In the genomic region with DNA sequence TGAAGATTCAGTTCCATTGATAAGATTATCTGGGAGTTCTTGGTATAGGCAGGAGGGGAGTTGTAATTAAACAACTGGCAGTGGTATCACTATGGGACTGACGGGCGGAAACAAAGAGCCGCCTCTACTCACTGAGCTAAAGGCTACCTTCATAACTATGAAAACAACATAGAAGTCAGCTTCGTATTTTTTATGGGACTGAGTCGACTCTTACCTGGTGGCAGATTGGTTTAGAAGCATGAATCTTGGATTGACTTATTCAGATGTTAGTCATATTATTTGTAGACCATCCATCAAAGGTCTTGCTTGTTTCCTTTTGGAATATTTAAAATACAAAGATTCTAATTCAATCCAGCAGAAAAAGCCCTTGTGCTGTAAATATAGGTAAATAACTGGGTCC, we compare ENCODE assay signal across 22 cellular contexts. TPM values are rescaled to one million over a fixed set of nuclear protein-coding genes. Genes with fewer than 3 reads are reported as not detected.
A peak's percentile ranks its signal among the peaks of the same experiment; 100 is the strongest.
DNase-seq lines count a peak whose midpoint lies in the region; ATAC-seq, FAIRE-seq and TF ChIP-seq lines count a peak whose summit lies in the region.
"Had no signal": no experiment of that assay in that cellular context is flagged by ENCODE, and none has a peak within 500 bp of the region (broad histone marks: within the 10 kb centered on the region; RNA-seq: fewer than 3 reads in every experiment).

No MANE protein-coding gene starts in this region.

- H3K4me3 Mint-ChIP-seq in central memory CD8-positive, alpha-beta T cell, result no peak overlapping the region
- H3K4me3 Mint-ChIP-seq: CD4-positive, alpha-beta memory T cell had no signal

- no peaks in the 10 kb centered on the region for H3K4me1 Mint-ChIP-seq in central memory CD8-positive, alpha-beta T cell
- H3K4me1 Mint-ChIP-seq: CD4-positive, alpha-beta memory T cell had no signal

- H3K9me3 ChIP-seq in HepG2 (ENCODE audit: low read length), result no peaks in the 10 kb centered on the region
- H3K9me3 ChIP-seq in right lobe of liver, result no peaks in the 10 kb centered on the region
- no peaks in the 10 kb centered on the region for H3K9me3 ChIP-seq in PC-3 (ENCODE audit: low read length)
- H3K9me3 ChIP-seq: BE2C had no signal

- POLR2A ChIA-PET in HepG2 (lab: Yijun Ruan, JAX) (no interaction called here), PC-3 (lab: Charles Lee; ENCODE audit: unreplicated experiment) (interaction anchor here (0.5 to 0.6 kb wide), 2 partner anchors 12 to 37 kb away, joined by 4 to 12 read pairs; no protein-coding TSS in a partner anchor)

- H3K9ac ChIP-seq in HepG2 (ENCODE audit: insufficient read depth, low read depth, low read length), result no peak overlapping the region
- H3K9ac ChIP-seq in PC-3 (ENCODE audit: low read length), result no peak overlapping the region
- H3K9ac ChIP-seq: GM23248 had no signal

- H3K4me3 ChIP-seq in HepG2 (replicated peaks in 1 of 3; ENCODE audit: insufficient read depth in 1 of 3, low read depth in 2 of 3, low read length in 3 of 3) (no peak overlapping the region), right lobe of liver (no peak overlapping the region), PC-3 (ENCODE audit: low read length) (no peak overlapping the region)
- H3K4me3 ChIP-seq: GM23248 had no signal

- no peak for DNase-seq in HepG2 (ENCODE audit: low spot score)
- DNase-seq in right lobe of liver, result no peak
- peak; percentile 54 for DNase-seq in PC-3
- DNase-seq in central memory CD8-positive, alpha-beta T cell (ENCODE audit: low spot score in 2 of 2), result no peak
- DNase-seq in NCI-H446 (lab: John Stamatoyannopoulos, UW), result no peak
- DNase-seq in left lobe of liver (ENCODE audit: low spot score), result no peak
- DNase-seq in mesenteric fat pad (ENCODE audit: low spot score), result no peak
- DNase-seq in T-helper 2 cell, result no peak
- DNase-seq: 8988T; BE2C; C1 segment of cervical spinal cord; CD4-positive, alpha-beta memory T cell; DMS153; DMS79; GDM1; GM23248; HCEC 1CT; IMR-90 had no signal

- ATAC-seq in HepG2 (no peak), right lobe of liver (no peak), PC-3 (peak; percentile 70), left lobe of liver (no peak)
- no peak for ATAC-seq in central memory CD8-positive, alpha-beta T cell (replicated peaks; ENCODE audit: extremely low read depth, poor library complexity, severe bottlenecking)

- no peaks in the 10 kb centered on the region for H3K27me3 ChIP-seq in HepG2 (ENCODE audit: control insufficient read depth in 1 of 2, insufficient read depth in 2 of 2, low read length in 2 of 2)
- H3K27me3 ChIP-seq in right lobe of liver, result no peaks in the 10 kb centered on the region
- no peaks in the 10 kb centered on the region for H3K27me3 ChIP-seq in PC-3 (ENCODE audit: low read length)
- H3K27me3 ChIP-seq: BE2C had no signal

- TF ChIP-seq EP300 in HepG2 (IDR thresholded peaks at IDR 0.05; ENCODE audit: low read depth in 2 of 2, low read length in 2 of 2) (no peak), HepG2 (CRISPR knock-in tag; IDR thresholded peaks at IDR 0.05; ENCODE audit: borderline replicate concordance) (no peak)

- TF ChIP-seq RAD21 in HepG2 (CRISPR knock-in tag; IDR thresholded peaks at IDR 0.05), result no peak

- H3K4me1 ChIP-seq in HepG2 (ENCODE audit: insufficient read depth, low read length) (peaks cover 21% of the 10 kb centered on the region), right lobe of liver (peaks cover 0 to 24% (median 9%) of the 10 kb centered on the region in 4 donors), PC-3 (ENCODE audit: insufficient read depth, low read length) (peaks cover 9% of the 10 kb centered on the region; the same call in 1 of the 2 replicates)
- H3K4me1 ChIP-seq: BE2C had no signal

- FAIRE-seq in HepG2 (lab: Jason Lieb, UNC), result no peak
- FAIRE-seq: GM12892, GM18507, H54 had no signal

- H3K36me3 Mint-ChIP-seq in central memory CD8-positive, alpha-beta T cell (ENCODE audit: insufficient read depth), result peaks cover 15% of the 10 kb centered on the region

- BruUV-seq in HepG2 (replicated peaks; lab: Mats Ljungman, UMichigan), result TSS peak; percentile 31
- BruUV-seq in PC-3 (replicated peaks; lab: Mats Ljungman, UMichigan), result no TSS peak

- no peaks in the 10 kb centered on the region for H4K20me1 ChIP-seq in HepG2 (ENCODE audit: insufficient read depth, low read length)
- no peaks in the 10 kb centered on the region for H4K20me1 ChIP-seq in PC-3 (ENCODE audit: low read length)

- WGBS in HepG2 (ENCODE audit: low lambda C conversion rate), result 96% methylated on average over 5 of the region's 5 CpGs
- WGBS in right lobe of liver (ENCODE audit: insufficient coverage, low coverage, low lambda C conversion rate, missing lambda C conversion rate), result 98% methylated on average over 5 of the region's 5 CpGs

- TF ChIP-seq POLR2A in HepG2 (IDR thresholded peaks at IDR 0.05; ENCODE audit: insufficient read depth in 1 of 2, low read depth in 2 of 2, low read length in 2 of 2) (no peak), right lobe of liver (IDR thresholded peaks at IDR 0.05) (no peak)

- in situ Hi-C loops in HepG2 (cut with HindIII; ENCODE audit: extremely low pct_ligation_motif_present, low pct_unique_long_range_greater_than_20kb), result no loop called here

- intact Hi-C loops in HepG2 (cut with micrococcal nuclease; ENCODE audit: unreplicated experiment) (no loop called here), right lobe of liver (cut with DNase I) (no loop called here), PC-3 (cut with micrococcal nuclease) (no loop called here)

- H3K27ac ChIP-seq in HepG2 (ENCODE audit: extremely low read length, insufficient read depth, low read length), result no peak overlapping the region
- no peak overlapping the region for H3K27ac ChIP-seq in right lobe of liver
- H3K27ac ChIP-seq in PC-3 (ENCODE audit: low read length), result no peak overlapping the region
- H3K27ac ChIP-seq: GM23248, HL-60 had no signal

- H3K36me3 ChIP-seq in HepG2 (replicated peaks in 1 of 2; ENCODE audit: control insufficient read depth in 1 of 2, insufficient read depth in 2 of 2, low read length in 2 of 2), result peaks cover 0 to 11% of the 10 kb centered on the region in 2 experiments; a peak in 2 of 5 replicates
- H3K36me3 ChIP-seq in right lobe of liver, result no peaks in the 10 kb centered on the region
- peaks cover 28% of the 10 kb centered on the region for H3K36me3 ChIP-seq in PC-3 (ENCODE audit: low read depth, low read length)

- H3K9me3 Mint-ChIP-seq in central memory CD8-positive, alpha-beta T cell, result no peaks in the 10 kb centered on the region
- H3K9me3 Mint-ChIP-seq: CD4-positive, alpha-beta memory T cell had no signal

- TF ChIP-seq CTCF in HepG2 (CRISPR knock-in tag; IDR thresholded peaks at IDR 0.05), result no peak
- TF ChIP-seq CTCF in right lobe of liver (IDR thresholded peaks at IDR 0.05), result no peak
- no peak for TF ChIP-seq CTCF in PC-3 (conservative IDR thresholded peaks at IDR 0.05; ENCODE audit: low read depth, low read length)

- H3F3A ChIP-seq in PC-3 (ENCODE audit: low read length, unreplicated experiment), result peaks cover 3% of the 10 kb centered on the region

- no peaks in the 10 kb centered on the region for H3K79me2 ChIP-seq in HepG2 (ENCODE audit: insufficient read depth, low read length)
- H3K79me2 ChIP-seq in PC-3 (ENCODE audit: low read length), result no peaks in the 10 kb centered on the region

- H3K9me2 ChIP-seq in PC-3 (replicated peaks; ENCODE audit: low read length), result no peaks in the 10 kb centered on the region

- CTCF ChIA-PET in HepG2 (lab: Yijun Ruan, JAX; ENCODE audit: low intra/inter-chr PET ratio, low total read pairs) (no interaction called here), PC-3 (lab: Charles Lee) (interaction anchor here (0.6 kb wide), 1 partner anchor 80 kb away, joined by 3 read pairs; no protein-coding TSS in a partner anchor)

- no peaks in the 10 kb centered on the region for H3K27me3 Mint-ChIP-seq in central memory CD8-positive, alpha-beta T cell
- H3K27me3 Mint-ChIP-seq: CD4-positive, alpha-beta memory T cell had no signal

- peak overlapping the region; percentile 52 for H3K27ac Mint-ChIP-seq in central memory CD8-positive, alpha-beta T cell (ENCODE audit: low read depth)

- H3K4me2 ChIP-seq in HepG2 (ENCODE audit: low read depth, low read length) (no peak overlapping the region), PC-3 (ENCODE audit: low read length) (no peak overlapping the region)

- H2AFZ ChIP-seq in HepG2 (ENCODE audit: low read length) (no peak overlapping the region), PC-3 (ENCODE audit: low read length) (no peak overlapping the region)
- H2AFZ ChIP-seq: GM23248 had no signal

RNA-seq across cellular contexts. Expression of a gene that starts 6.3 kb away (rescaled TPM):
- total RNA-seq in HepG2 (2016; rRNA removed; fragmentation: Illumina TruSeq; extraction: Trizol) (0.07 and 0.53 TPM in 2 replicates), right lobe of liver (1 to 10 TPM in 1 of 6 experiments, not detected in 5; 1.6 TPM), PC-3 (2014; rRNA removed) (1.1 and 1.2 TPM in 2 replicates), left lobe of liver (not detected), mesenteric fat pad (not detected)
- not detected in 2 replicates for total RNA-seq in HepG2 (2016; cell fraction: cytosol; rRNA removed; fragmentation: Illumina TruSeq; extraction: Trizol; ENCODE audit: low read depth)
- 0.30 TPM in 2 replicates for total RNA-seq in HepG2 (2016; cell fraction: insoluble cytoplasmic fraction; rRNA removed; fragmentation: Illumina TruSeq; extraction: Trizol)
- total RNA-seq in HepG2 (2016; cell fraction: membrane; rRNA removed; fragmentation: Illumina TruSeq; extraction: Trizol), result 0.09 and 0.41 TPM in 2 replicates
- total RNA-seq in HepG2 (2016; cell fraction: nucleus; rRNA removed; fragmentation: Illumina TruSeq; extraction: Trizol), result 0.50 and 2.3 TPM in 2 replicates
- polyA plus RNA-seq in HepG2 (2011; rRNA removed), result 0.46 and 1.3 TPM in 2 replicates
- polyA plus RNA-seq in HepG2 (2011; cell fraction: cytosol; rRNA removed), result 0.13 and 0.37 TPM in 2 replicates
- 2.3 TPM in 2 replicates for polyA plus RNA-seq in HepG2 (2011; cell fraction: nucleus; rRNA removed)
- polyA plus RNA-seq in HepG2 (2012), result 1.3 and 1.8 TPM in 2 replicates
- polyA plus RNA-seq in HepG2 (2016; cell fraction: cytosol; fragmentation: Illumina TruSeq; extraction: Trizol; ENCODE audit: low read depth), result not detected in 2 replicates
- 0.14 and 0.30 TPM in 2 replicates for polyA plus RNA-seq in HepG2 (2016; cell fraction: insoluble cytoplasmic fraction; fragmentation: Illumina TruSeq; extraction: Trizol; ENCODE audit: low read depth)
- 0.17 TPM in 1 of 2 replicates, not detected in the other for polyA plus RNA-seq in HepG2 (2016; cell fraction: membrane; fragmentation: Illumina TruSeq; extraction: Trizol; ENCODE audit: low read depth)
- polyA plus RNA-seq in HepG2 (2016; cell fraction: nucleus; fragmentation: Illumina TruSeq; extraction: Trizol; ENCODE audit: insufficient read depth, low read depth), result 1.8 and 2.9 TPM in 2 replicates
- polyA minus RNA-seq in HepG2 (2011; rRNA and poly(A)+ RNA removed; ENCODE audit: low replicate concordance), result 0.06 and 0.23 TPM in 2 replicates
- not detected in 2 replicates for polyA minus RNA-seq in HepG2 (2011; cell fraction: cytosol; rRNA and poly(A)+ RNA removed)
- 0.12 and 0.64 TPM in 2 replicates for polyA minus RNA-seq in HepG2 (2011; cell fraction: nucleus; rRNA and poly(A)+ RNA removed)
- polyA plus RNA-seq: CD4-positive, alpha-beta memory T cell had no signal

RNA-seq across cellular contexts. Expression of a gene that starts 35.6 kb away (rescaled TPM):
- total RNA-seq in HepG2 (2016; rRNA removed; fragmentation: Illumina TruSeq; extraction: Trizol), result 10.7 and 15.9 TPM in 2 replicates
- 3.6 and 4.1 TPM in 2 replicates for total RNA-seq in HepG2 (2016; cell fraction: cytosol; rRNA removed; fragmentation: Illumina TruSeq; extraction: Trizol; ENCODE audit: low read depth)
- 13.3 and 16.3 TPM in 2 replicates for total RNA-seq in HepG2 (2016; cell fraction: insoluble cytoplasmic fraction; rRNA removed; fragmentation: Illumina TruSeq; extraction: Trizol)
- 3.8 TPM in 2 replicates for total RNA-seq in HepG2 (2016; cell fraction: membrane; rRNA removed; fragmentation: Illumina TruSeq; extraction: Trizol)
- 12.9 and 14.5 TPM in 2 replicates for total RNA-seq in HepG2 (2016; cell fraction: nucleus; rRNA removed; fragmentation: Illumina TruSeq; extraction: Trizol)
- polyA plus RNA-seq in HepG2 (2011; rRNA removed), result 3.0 and 3.3 TPM in 2 replicates
- polyA plus RNA-seq in HepG2 (2011; cell fraction: cytosol; rRNA removed), result 1.1 and 2.3 TPM in 2 replicates
- 8.5 and 9.7 TPM in 2 replicates for polyA plus RNA-seq in HepG2 (2011; cell fraction: nucleus; rRNA removed)
- 5.5 and 5.7 TPM in 2 replicates for polyA plus RNA-seq in HepG2 (2012)
- 0.27 and 0.28 TPM in 2 replicates for polyA plus RNA-seq in HepG2 (2016; cell fraction: cytosol; fragmentation: Illumina TruSeq; extraction: Trizol; ENCODE audit: low read depth)
- 10.8 and 11.2 TPM in 2 replicates for polyA plus RNA-seq in HepG2 (2016; cell fraction: insoluble cytoplasmic fraction; fragmentation: Illumina TruSeq; extraction: Trizol; ENCODE audit: low read depth)
- 0.96 and 1.3 TPM in 2 replicates for polyA plus RNA-seq in HepG2 (2016; cell fraction: membrane; fragmentation: Illumina TruSeq; extraction: Trizol; ENCODE audit: low read depth)
- polyA plus RNA-seq in HepG2 (2016; cell fraction: nucleus; fragmentation: Illumina TruSeq; extraction: Trizol; ENCODE audit: insufficient read depth, low read depth), result 9.7 and 12.6 TPM in 2 replicates
- polyA minus RNA-seq in HepG2 (2011; rRNA and poly(A)+ RNA removed; ENCODE audit: low replicate concordance), result 1.6 and 1.8 TPM in 2 replicates
- polyA minus RNA-seq in HepG2 (2011; cell fraction: cytosol; rRNA and poly(A)+ RNA removed), result 1.3 and 2.9 TPM in 2 replicates
- polyA minus RNA-seq in HepG2 (2011; cell fraction: nucleus; rRNA and poly(A)+ RNA removed), result 22.5 and 27.8 TPM in 2 replicates
- total RNA-seq in right lobe of liver, result 1 to 10 TPM; 2.1 to 7.5 (median 2.5) TPM
- 27.9 and 29.4 TPM in 2 replicates for total RNA-seq in PC-3 (2014; rRNA removed)
- total RNA-seq in left lobe of liver, result 2.2 TPM
- 7.2 TPM for total RNA-seq in mesenteric fat pad
